Comparison of ENCODE assay signal across 8 cellular contexts in the genomic region with DNA sequence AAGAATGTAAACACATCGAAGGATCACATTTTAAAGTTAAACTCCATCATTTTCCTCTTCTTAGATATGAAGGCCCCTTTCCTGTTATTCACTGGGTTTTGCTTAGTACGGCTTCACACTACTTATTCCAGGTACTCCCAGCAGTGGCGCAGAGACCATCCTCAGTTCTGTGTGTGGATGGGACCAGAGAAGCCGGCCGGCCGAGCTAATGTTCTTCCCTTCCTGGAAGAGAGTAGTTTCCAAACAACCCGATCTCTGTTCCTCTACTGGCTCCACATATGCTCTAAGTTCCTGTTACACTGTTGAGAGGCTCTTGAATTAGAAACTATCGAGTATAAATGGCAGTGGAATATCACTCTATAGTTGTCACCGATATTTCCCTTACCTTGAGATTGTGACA. TPM values are rescaled to one million over a fixed set of nuclear protein-coding genes. Genes with fewer than 3 reads are reported as not detected.
DNase-seq lines count a peak whose midpoint lies in the region; ATAC-seq and TF ChIP-seq lines count a peak whose summit lies in the region.

No MANE protein-coding gene starts in this region.

- POLR2A ChIA-PET in HEK293T (lab: Yijun Ruan, JAX): interaction anchor here (0.8 to 1.1 kb wide), 3 partner anchors 8 to 15 kb away, joined by 3 to 5 read pairs (median 4); no protein-coding TSS in a partner anchor

- DNase-seq in Calu3 (no peak), NCI-H146 treated with DMSO at 0.1 percent for 48 hours (lab: John Stamatoyannopoulos, UW; ENCODE audit: unreplicated experiment) (peak; percentile 39), cardiac fibroblast (ENCODE audit: low read depth in 2 of 2) (no peak), HEK293T (ENCODE audit: extremely low spot score) (no peak), T1000 (lab: John Stamatoyannopoulos, UW) (no peak)

- ATAC-seq in GM18498 (IDR thresholded peaks at IDR 0.05; ENCODE audit: unreplicated experiment): no peak
- no peak for ATAC-seq in HG03196 (IDR thresholded peaks at IDR 0.05; ENCODE audit: unreplicated experiment)

- no peaks in the 10 kb centered on the region for H3K4me1 Mint-ChIP-seq in Calu3 (ENCODE audit: low read depth, unreplicated experiment)

- intact Hi-C loops in Calu3 (cut with micrococcal nuclease; ENCODE audit: unreplicated experiment): no loop called here

- no peaks in the 10 kb centered on the region for H3K27me3 Mint-ChIP-seq in Calu3 (ENCODE audit: unreplicated experiment)

- peak overlapping the region; percentile 30 for H3K27ac ChIP-seq in mesodermal cell (ENCODE audit: low read depth, low read length, severe bottlenecking)

- peak overlapping the region; percentile 68 for H3K27ac Mint-ChIP-seq in Calu3 (ENCODE audit: unreplicated experiment)

- H3K4me3 Mint-ChIP-seq in Calu3 (ENCODE audit: low read depth, unreplicated experiment): peak overlapping the region; percentile 75

- no peak for TF ChIP-seq CTCF in Calu3 (IDR thresholded peaks at IDR 0.05; ENCODE audit: unreplicated experiment)
- no peak for TF ChIP-seq CTCF in cardiac fibroblast (IDR thresholded peaks at IDR 0.05; ENCODE audit: low read depth, low read length)

- 86 to 87% methylated on average over 2 to 4 of the region's 9 CpGs for WGBS in mesodermal cell (ENCODE audit: insufficient coverage in 2 of 2), 2 experiments

- H3K9me3 ChIP-seq in mesodermal cell (ENCODE audit: control insufficient read depth, low read length): no peaks in the 10 kb centered on the region

- BruUV-seq in Calu3 (replicated peaks; lab: Mats Ljungman, UMichigan): no TSS peak

- peaks cover 15% of the 10 kb centered on the region for H3K36me3 Mint-ChIP-seq in Calu3 (ENCODE audit: insufficient read depth, unreplicated experiment)

- H3K4me1 ChIP-seq in mesodermal cell (ENCODE audit: control insufficient read depth, insufficient read depth, low read length, poor library complexity, severe bottlenecking): peaks cover 9% of the 10 kb centered on the region

- CTCF ChIA-PET in Calu3 (lab: Charles Lee) (no interaction called here), HEK293T (lab: Yijun Ruan, JAX) (interaction anchor here (0.9 to 2.1 kb wide), 2 partner anchors 14 to 236 kb away, joined by 4 to 6 read pairs; no protein-coding TSS in a partner anchor)

- peak overlapping the region; percentile 61 to 90 for H3K4me3 ChIP-seq in cardiac fibroblast (replicated peaks in 1 of 2; ENCODE audit: low read depth in 2 of 2, low read length in 2 of 2)
- peak overlapping the region; percentile 82 for H3K4me3 ChIP-seq in mesodermal cell (ENCODE audit: extremely low read depth, insufficient read depth, low read length, poor library complexity, severe bottlenecking)

- no peaks in the 10 kb centered on the region for H3K9me3 Mint-ChIP-seq in Calu3 (ENCODE audit: low read depth, unreplicated experiment)

- H3K36me3 ChIP-seq in mesodermal cell (ENCODE audit: control insufficient read depth, insufficient read depth, low read length): peaks cover 45% of the 10 kb centered on the region

TF ChIP-seq in HEK293T, 16 proteins besides CTCF, POLR2A, EP300 and RAD21:
- TF ChIP-seq L3MBTL2 (conservative IDR thresholded peaks at IDR 0.05): no peak
- no peak for TF ChIP-seq FOXK2 (IDR thresholded peaks at IDR 0.05)
- TF ChIP-seq BHLHE40 (IDR thresholded peaks at IDR 0.05; ENCODE audit: borderline replicate concordance): no peak
- TF ChIP-seq HDGF (IDR thresholded peaks at IDR 0.05; ENCODE audit: borderline replicate concordance): no peak
- TF ChIP-seq ARNT (IDR thresholded peaks at IDR 0.05): no peak
- TF ChIP-seq NFRKB (IDR thresholded peaks at IDR 0.05): no peak
- no peak for TF ChIP-seq LEF1 (IDR thresholded peaks at IDR 0.05; ENCODE audit: borderline replicate concordance)
- TF ChIP-seq SUZ12 (IDR thresholded peaks at IDR 0.05): no peak
- no peak for TF ChIP-seq FOXM1 (IDR thresholded peaks at IDR 0.05; ENCODE audit: borderline replicate concordance)
- no peak for TF ChIP-seq PKNOX1 (IDR thresholded peaks at IDR 0.05)
- no peak for TF ChIP-seq TARDBP (IDR thresholded peaks at IDR 0.05)
- no peak for TF ChIP-seq ELF4 (IDR thresholded peaks at IDR 0.05)
- TF ChIP-seq SP1 (IDR thresholded peaks at IDR 0.05): no peak
- TF ChIP-seq ZNF384 (IDR thresholded peaks at IDR 0.05): no peak
- no peak for TF ChIP-seq CTBP1 (IDR thresholded peaks at IDR 0.05; ENCODE audit: borderline replicate concordance)
- no peak for TF ChIP-seq FOXA1 (IDR thresholded peaks at IDR 0.05)

RNA-seq across cellular contexts. Expression of gene NFRKB, which starts 0.7 kb away (rescaled TPM):
- total RNA-seq in Calu3 (2022): 26.4 and 27.4 TPM in 2 replicates
- 25.6 TPM for polyA plus RNA-seq in mesodermal cell (2013, experiment 1 of 2)
- polyA plus RNA-seq in mesodermal cell (2013, experiment 2 of 2): 24.9 TPM
